Comparison of ENCODE assay signal across 8 cellular contexts in genomic region chr2:180005465-180005864, GRCh38. TPM values are rescaled to one million over a fixed set of nuclear protein-coding genes. Genes with fewer than 3 reads are reported as not detected.
DNase-seq lines count a peak whose midpoint lies in the region; ATAC-seq and TF ChIP-seq lines count a peak whose summit lies in the region.
"Not testable (repeated sequence)": the region's sequence is repeated elsewhere in the genome, so short reads cannot be mapped to it uniquely, and the experiment has no call there.

No MANE protein-coding gene starts in this region.

- WGBS in ectodermal cell, 2 experiments: 90 to 93% methylated on average over 5 to 7 of the region's 7 CpGs

- not testable (repeated sequence) for H3K9ac ChIP-seq in iPS-20b (ENCODE audit: low read depth, low read length); subcutaneous abdominal adipose tissue (ENCODE audit: low read length in 5 of 5)

- peak overlapping the region; percentile 73 for H3K4me2 ChIP-seq in DOHH2 (ENCODE audit: low read length)

- H4K20me1 ChIP-seq in DOHH2 (ENCODE audit: control insufficient read depth, insufficient read depth, low read depth, low read length): not testable (repeated sequence)

- H3K4me1 Mint-ChIP-seq in IgD-negative memory B cell: peaks cover 14 to 37% (median 37%) of the 10 kb centered on the region in 3 donors
- H3K4me1 Mint-ChIP-seq in T-helper 17 cell: peaks cover 35% of the 10 kb centered on the region
- peaks cover 60% of the 10 kb centered on the region for H3K4me1 Mint-ChIP-seq in activated naive CD4-positive, alpha-beta T cell treated with anti-CD3 and anti-CD28 coated beads, Interleukin-2, amount 50 U/mL, for 24 hours
- peaks cover 15% of the 10 kb centered on the region for H3K4me1 Mint-ChIP-seq in neural crest cell

- H3K4me3 ChIP-seq in DOHH2 (ENCODE audit: low read length) (peak overlapping the region; percentile 95), ectodermal cell (ENCODE audit: insufficient read depth, low read depth, low read length) (peak overlapping the region; percentile 80), iPS-20b (ENCODE audit: low read length) (peak overlapping the region; percentile 81; the same call in 1 of the 2 replicates), subcutaneous abdominal adipose tissue (ENCODE audit: low read depth in 1 of 5, low read length in 5 of 5) (peak overlapping the region in 4 of 5 donors; percentile 95 to 99 (median 99))

- not testable (repeated sequence) for TF ChIP-seq CTCF in DOHH2 (IDR thresholded peaks at IDR 0.05; ENCODE audit: low read depth, low read length, poor library complexity, severe bottlenecking); neural crest cell (conservative IDR thresholded peaks at IDR 0.05)

- H3K27ac ChIP-seq in DOHH2 (ENCODE audit: low read depth, low read length); ectodermal cell (ENCODE audit: insufficient read depth, low read depth, low read length, poor library complexity, severe bottlenecking); iPS-20b (ENCODE audit: low read length); subcutaneous abdominal adipose tissue (ENCODE audit: low read depth, low read length): not testable (repeated sequence)

- H3K9me2 ChIP-seq in DOHH2 (replicated peaks; ENCODE audit: control insufficient read depth, low read length): not testable (repeated sequence)

- not testable (repeated sequence) for H3K9me3 ChIP-seq in DOHH2 (ENCODE audit: control insufficient read depth, insufficient read depth, low read length); T-helper 17 cell (ENCODE audit: control insufficient read depth, low read length, poor library complexity, severe bottlenecking); ectodermal cell (ENCODE audit: control insufficient read depth, low read length); iPS-20b (ENCODE audit: insufficient read depth, low read depth, low read length); subcutaneous abdominal adipose tissue (ENCODE audit: control insufficient read depth in 5 of 5, low read length in 5 of 5)

- not testable (repeated sequence) for H3K36me3 Mint-ChIP-seq in IgD-negative memory B cell; T-helper 17 cell (ENCODE audit: low read depth); activated naive CD4-positive, alpha-beta T cell treated with anti-CD3 and anti-CD28 coated beads, Interleukin-2, amount 50 U/mL, for 24 hours; neural crest cell (ENCODE audit: low read depth)

- H3K27ac Mint-ChIP-seq in IgD-negative memory B cell (peak overlapping the region in 2 of 3 donors; percentile 4 to 96), T-helper 17 cell (peak overlapping the region; percentile 99)
- H3K27ac Mint-ChIP-seq in activated naive CD4-positive, alpha-beta T cell treated with anti-CD3 and anti-CD28 coated beads, Interleukin-2, amount 50 U/mL, for 24 hours: peak overlapping the region; percentile 21
- H3K27ac Mint-ChIP-seq in neural crest cell (ENCODE audit: unreplicated experiment): not testable (repeated sequence)

- not testable (repeated sequence) for H3K9me3 Mint-ChIP-seq in IgD-negative memory B cell; activated naive CD4-positive, alpha-beta T cell treated with anti-CD3 and anti-CD28 coated beads, Interleukin-2, amount 50 U/mL, for 24 hours; neural crest cell

- not testable (repeated sequence) for H3K27me3 ChIP-seq in DOHH2 (ENCODE audit: control insufficient read depth, low read length); ectodermal cell (ENCODE audit: control insufficient read depth, insufficient read depth, low read length, poor library complexity, severe bottlenecking); iPS-20b (ENCODE audit: insufficient read depth, low read length); subcutaneous abdominal adipose tissue (ENCODE audit: control insufficient read depth in 5 of 5, insufficient read depth in 4 of 5, low read length in 5 of 5)

- not testable (repeated sequence) for H3K27me3 Mint-ChIP-seq in IgD-negative memory B cell; T-helper 17 cell; activated naive CD4-positive, alpha-beta T cell treated with anti-CD3 and anti-CD28 coated beads, Interleukin-2, amount 50 U/mL, for 24 hours; neural crest cell (ENCODE audit: low read depth)

- not testable (repeated sequence) for DNase-seq in T-helper 17 cell; neural crest cell (ENCODE audit: low read depth, low spot score)

- peaks cover 15% of the 10 kb centered on the region for H3K36me3 ChIP-seq in DOHH2 (ENCODE audit: control insufficient read depth, low read length)
- H3K36me3 ChIP-seq in ectodermal cell (ENCODE audit: control insufficient read depth, insufficient read depth, low read length); iPS-20b (ENCODE audit: insufficient read depth, low read depth, low read length); subcutaneous abdominal adipose tissue (ENCODE audit: control insufficient read depth in 5 of 5, insufficient read depth in 5 of 5, low read length in 5 of 5): not testable (repeated sequence)

- not testable (repeated sequence) for H3F3A ChIP-seq in DOHH2 (ENCODE audit: control insufficient read depth, insufficient read depth)

- ATAC-seq in T-helper 17 cell: not testable (repeated sequence)

- H3K79me2 ChIP-seq in DOHH2 (ENCODE audit: control insufficient read depth, low read length): peaks cover 65% of the 10 kb centered on the region

- H3K4me3 Mint-ChIP-seq in IgD-negative memory B cell (peak overlapping the region; percentile 91 to 99 (median 96)), T-helper 17 cell (peak overlapping the region; percentile 98), neural crest cell (peak overlapping the region; percentile 97)
- peak overlapping the region; percentile 98 for H3K4me3 Mint-ChIP-seq in activated naive CD4-positive, alpha-beta T cell treated with anti-CD3 and anti-CD28 coated beads, Interleukin-2, amount 50 U/mL, for 24 hours

- peaks cover 50% of the 10 kb centered on the region for H3K4me1 ChIP-seq in DOHH2 (ENCODE audit: control insufficient read depth, low read length)
- not testable (repeated sequence) for H3K4me1 ChIP-seq in ectodermal cell (ENCODE audit: control insufficient read depth, insufficient read depth, low read length)
- H3K4me1 ChIP-seq in iPS-20b (ENCODE audit: insufficient read depth, low read length): peaks cover 14% of the 10 kb centered on the region
- peaks cover 5 to 26% (median 21%) of the 10 kb centered on the region in 5 donors for H3K4me1 ChIP-seq in subcutaneous abdominal adipose tissue (ENCODE audit: control insufficient read depth in 5 of 5, insufficient read depth in 5 of 5, low read length in 5 of 5)

RNA-seq across cellular contexts. Expression of gene CWC22, which starts 1.6 kb away (rescaled TPM):
- 25.8 TPM for polyA plus RNA-seq in IgD-negative memory B cell
- 10 to 100 TPM; 13.8 to 14.0 TPM for total RNA-seq in T-helper 17 cell
- 46.4 TPM for polyA plus RNA-seq in ectodermal cell (2013, experiment 1 of 4)
- polyA plus RNA-seq in ectodermal cell (2013, experiment 2 of 4): 56.6 TPM
- 41.9 TPM for polyA plus RNA-seq in ectodermal cell (2013, experiment 3 of 4)
- polyA plus RNA-seq in ectodermal cell (2013, experiment 4 of 4): 46.1 TPM
- total RNA-seq in neural crest cell: 25.8 and 27.6 TPM in 2 replicates
